1 cellular context compared by ENCODE assay signal in genomic region chr2:39436592-39437521, GRCh38.
TF ChIP-seq lines count a peak whose summit lies in the region.

TSS of gene MAP4K3 (minus strand) at chr2:39437285. CDS start at chr2:39436987, 298 bp downstream.

TF ChIP-seq in HEK293, 187 proteins besides CTCF, POLR2A, EP300 and RAD21 (continued from another document):
- TF ChIP-seq ZNF777 (tag by site-specific recombination; IDR thresholded peaks at IDR 0.05; ENCODE audit: borderline replicate concordance) (no peak), ZNF175 (tag by site-specific recombination; IDR thresholded peaks at IDR 0.05) (no peak), ZNF132 (tag by site-specific recombination; IDR thresholded peaks at IDR 0.05; ENCODE audit: borderline replicate concordance) (no peak), ZNF221 (tag by site-specific recombination; IDR thresholded peaks at IDR 0.05; ENCODE audit: borderline replicate concordance) (no peak), ZNF223 (tag by site-specific recombination; IDR thresholded peaks at IDR 0.05) (no peak), KLF7 (tag by site-specific recombination; IDR thresholded peaks at IDR 0.05; ENCODE audit: borderline replicate concordance) (no peak), ZNF449 (tag by site-specific recombination; IDR thresholded peaks at IDR 0.05) (no peak), ZNF354C (tag by site-specific recombination; IDR thresholded peaks at IDR 0.05; ENCODE audit: borderline replicate concordance, low read depth) (no peak), ZNF621 (tag by site-specific recombination; IDR thresholded peaks at IDR 0.05) (no peak), ZNF560 (tag by site-specific recombination; IDR thresholded peaks at IDR 0.05; ENCODE audit: borderline replicate concordance) (no peak), KLF9 (tag by site-specific recombination; IDR thresholded peaks at IDR 0.05; ENCODE audit: low read depth) (peak; percentile 81), ZNF561 (tag by site-specific recombination; IDR thresholded peaks at IDR 0.05; ENCODE audit: borderline replicate concordance) (peak; percentile 67; the same call in 1 of the 2 replicates), BCL11A (tag by site-specific recombination; IDR thresholded peaks at IDR 0.05; ENCODE audit: low read depth) (no peak), KLF17 (tag by site-specific recombination; IDR thresholded peaks at IDR 0.05) (no peak), GLI4 (tag by site-specific recombination; IDR thresholded peaks at IDR 0.05) (no peak), YY1 (tag by site-specific recombination; IDR thresholded peaks at IDR 0.05) (no peak), TRIM28 (IDR thresholded peaks at IDR 0.05; ENCODE audit: borderline replicate concordance, low read length) (no peak), ZNF266 (tag by site-specific recombination; IDR thresholded peaks at IDR 0.05; ENCODE audit: low read depth) (no peak), ZBTB26 (tag by site-specific recombination; optimal IDR thresholded peaks at IDR 0.05) (peak; percentile 75)
